Comparison of ENCODE assay signal across 12 cellular contexts in genomic region chr19:42032428-42032827, GRCh38. TPM values are rescaled to one million over a fixed set of nuclear protein-coding genes. Genes with fewer than 3 reads are reported as not detected.
DNase-seq lines count a peak whose midpoint lies in the region; ATAC-seq and TF ChIP-seq lines count a peak whose summit lies in the region.
"Had no signal": no experiment of that assay in that cellular context is flagged by ENCODE, and none has a peak within 500 bp of the region (broad histone marks: within the 10 kb centered on the region; RNA-seq: fewer than 3 reads in every experiment).

No MANE protein-coding gene starts in this region.

- no peak overlapping the region for H3K4me3 ChIP-seq in kidney epithelial cell (ENCODE audit: low read depth, low read length)

- no peaks in the 10 kb centered on the region for H3K27me3 ChIP-seq in kidney epithelial cell (ENCODE audit: control insufficient read depth, insufficient read depth, low read length)

- no peaks in the 10 kb centered on the region for H3K36me3 Mint-ChIP-seq in activated CD4-positive, alpha-beta T cell treated with anti-CD3 and anti-CD28 coated beads for 36 hours (ENCODE audit: low read depth)
- H3K36me3 Mint-ChIP-seq in activated T-helper 2 cell treated with anti-CD3 and anti-CD28 coated beads, Interferon-gamma antibody, Interleukin-2, Interleukin-4, amounts not matched to agents 10 μg/mL and 5 μg/mL and 100 μg/mL, durations not matched to agents 14 hours and 24 hours and 36 hours (ENCODE audit: low read depth) = no peaks in the 10 kb centered on the region

- no peaks in the 10 kb centered on the region for H3K4me1 Mint-ChIP-seq in activated CD4-positive, alpha-beta T cell treated with anti-CD3 and anti-CD28 coated beads for 36 hours
- peaks cover 3% of the 10 kb centered on the region for H3K4me1 Mint-ChIP-seq in activated T-helper 2 cell treated with anti-CD3 and anti-CD28 coated beads, Interferon-gamma antibody, Interleukin-2, Interleukin-4, amounts not matched to agents 10 μg/mL and 5 μg/mL and 100 μg/mL, durations not matched to agents 14 hours and 24 hours and 36 hours (ENCODE audit: low read depth)

- POLR2A ChIA-PET in activated CD4-positive, alpha-beta T cell treated with anti-CD3 and anti-CD28 coated beads for 36 hours (lab: Charles Lee) = no interaction called here

- no peaks in the 10 kb centered on the region for H3K9me3 Mint-ChIP-seq in activated CD4-positive, alpha-beta T cell treated with anti-CD3 and anti-CD28 coated beads for 36 hours (ENCODE audit: low read depth)
- H3K9me3 Mint-ChIP-seq in activated T-helper 2 cell treated with anti-CD3 and anti-CD28 coated beads, Interferon-gamma antibody, Interleukin-2, Interleukin-4, amounts not matched to agents 10 μg/mL and 5 μg/mL and 100 μg/mL, durations not matched to agents 14 hours and 24 hours and 36 hours = no peaks in the 10 kb centered on the region
- H3K9me3 Mint-ChIP-seq: activated T-cell treated with anti-CD3 and anti-CD28 coated beads, Interleukin-2, amount 50 U/mL, for 24 hours; HFFc6 had no signal

- ATAC-seq in activated CD4-positive, alpha-beta T cell treated with anti-CD3 and anti-CD28 coated beads for 36 hours = no peak
- ATAC-seq in GM18861 (IDR thresholded peaks at IDR 0.05; ENCODE audit: unreplicated experiment) = no peak
- ATAC-seq: sciatic nerve had no signal

- intact Hi-C loops in activated CD4-positive, alpha-beta T cell treated with anti-CD3 and anti-CD28 coated beads for 36 hours (cut with DNase I, micrococcal nuclease) = loop anchor here in 1 of 2 experiments (5.0 kb wide), 2 partner anchors 35 to 75 kb away; partner anchors contain the start of gene RABAC1
- intact Hi-C loops in activated T-helper 2 cell treated with anti-CD3 and anti-CD28 coated beads, Interferon-gamma antibody, Interleukin-2, Interleukin-4, amounts not matched to agents 10 μg/mL and 5 μg/mL and 100 μg/mL, durations not matched to agents 14 hours and 24 hours and 36 hours (cut with micrococcal nuclease) = no loop called here

- peak; percentile 98 for DNase-seq in DMS79 treated with DMSO at 0.1 percent for 48 hours (lab: John Stamatoyannopoulos, UW)
- DNase-seq in NCI-H2029 treated with DMSO at 0.1 percent for 48 hours (lab: John Stamatoyannopoulos, UW) = peak; percentile 77
- DNase-seq in kidney epithelial cell (ENCODE audit: low read depth) = peak; percentile 41
- DNase-seq in activated CD4-positive, alpha-beta T cell treated with anti-CD3 and anti-CD28 coated beads for 36 hours = no peak
- no peak for DNase-seq in T1000 (lab: John Stamatoyannopoulos, UW)
- no peak for DNase-seq in activated T-helper 2 cell treated with anti-CD3 and anti-CD28 coated beads, Interferon-gamma antibody, Interleukin-2, Interleukin-4, amounts not matched to agents 10 μg/mL and 5 μg/mL and 100 μg/mL, durations not matched to agents 14 hours and 24 hours and 36 hours (ENCODE audit: low spot score)
- DNase-seq: activated T-cell treated with anti-CD3 and anti-CD28 coated beads, Interleukin-2, amount 50 U/mL, for 24 hours; aorta; HFFc6 had no signal

- H3K4me3 Mint-ChIP-seq in activated CD4-positive, alpha-beta T cell treated with anti-CD3 and anti-CD28 coated beads for 36 hours = no peak overlapping the region
- H3K4me3 Mint-ChIP-seq in activated T-helper 2 cell treated with anti-CD3 and anti-CD28 coated beads, Interferon-gamma antibody, Interleukin-2, Interleukin-4, amounts not matched to agents 10 μg/mL and 5 μg/mL and 100 μg/mL, durations not matched to agents 14 hours and 24 hours and 36 hours (ENCODE audit: low read depth) = no peak overlapping the region
- H3K4me3 Mint-ChIP-seq: activated T-cell treated with anti-CD3 and anti-CD28 coated beads, Interleukin-2, amount 50 U/mL, for 24 hours; HFFc6 had no signal

- no peak overlapping the region for H3K27ac Mint-ChIP-seq in activated CD4-positive, alpha-beta T cell treated with anti-CD3 and anti-CD28 coated beads for 36 hours
- H3K27ac Mint-ChIP-seq in activated T-helper 2 cell treated with anti-CD3 and anti-CD28 coated beads, Interferon-gamma antibody, Interleukin-2, Interleukin-4, amounts not matched to agents 10 μg/mL and 5 μg/mL and 100 μg/mL, durations not matched to agents 14 hours and 24 hours and 36 hours = no peak overlapping the region
- H3K27ac Mint-ChIP-seq: activated T-cell treated with anti-CD3 and anti-CD28 coated beads, Interleukin-2, amount 50 U/mL, for 24 hours; HFFc6 had no signal

- CTCF ChIA-PET in activated CD4-positive, alpha-beta T cell treated with anti-CD3 and anti-CD28 coated beads for 36 hours (lab: Charles Lee) = interaction anchor here (1.8 kb wide), 1 partner anchor 39 kb away, joined by 3 read pairs; no protein-coding TSS in a partner anchor

- H3K36me3 ChIP-seq in kidney epithelial cell (ENCODE audit: control insufficient read depth, insufficient read depth, low read length) = peaks cover 1% of the 10 kb centered on the region

- H3K27me3 Mint-ChIP-seq in activated CD4-positive, alpha-beta T cell treated with anti-CD3 and anti-CD28 coated beads for 36 hours = peaks cover 2% of the 10 kb centered on the region
- peaks cover 4% of the 10 kb centered on the region for H3K27me3 Mint-ChIP-seq in activated T-helper 2 cell treated with anti-CD3 and anti-CD28 coated beads, Interferon-gamma antibody, Interleukin-2, Interleukin-4, amounts not matched to agents 10 μg/mL and 5 μg/mL and 100 μg/mL, durations not matched to agents 14 hours and 24 hours and 36 hours (ENCODE audit: low read depth)

- TF ChIP-seq CTCF in kidney epithelial cell (IDR thresholded peaks at IDR 0.05; ENCODE audit: insufficient read depth, low read length, poor library complexity, severe bottlenecking) = no peak

TF ChIP-seq in PFSK-1, 5 proteins besides CTCF, POLR2A, EP300 and RAD21:
- TF ChIP-seq, protein P1, sequence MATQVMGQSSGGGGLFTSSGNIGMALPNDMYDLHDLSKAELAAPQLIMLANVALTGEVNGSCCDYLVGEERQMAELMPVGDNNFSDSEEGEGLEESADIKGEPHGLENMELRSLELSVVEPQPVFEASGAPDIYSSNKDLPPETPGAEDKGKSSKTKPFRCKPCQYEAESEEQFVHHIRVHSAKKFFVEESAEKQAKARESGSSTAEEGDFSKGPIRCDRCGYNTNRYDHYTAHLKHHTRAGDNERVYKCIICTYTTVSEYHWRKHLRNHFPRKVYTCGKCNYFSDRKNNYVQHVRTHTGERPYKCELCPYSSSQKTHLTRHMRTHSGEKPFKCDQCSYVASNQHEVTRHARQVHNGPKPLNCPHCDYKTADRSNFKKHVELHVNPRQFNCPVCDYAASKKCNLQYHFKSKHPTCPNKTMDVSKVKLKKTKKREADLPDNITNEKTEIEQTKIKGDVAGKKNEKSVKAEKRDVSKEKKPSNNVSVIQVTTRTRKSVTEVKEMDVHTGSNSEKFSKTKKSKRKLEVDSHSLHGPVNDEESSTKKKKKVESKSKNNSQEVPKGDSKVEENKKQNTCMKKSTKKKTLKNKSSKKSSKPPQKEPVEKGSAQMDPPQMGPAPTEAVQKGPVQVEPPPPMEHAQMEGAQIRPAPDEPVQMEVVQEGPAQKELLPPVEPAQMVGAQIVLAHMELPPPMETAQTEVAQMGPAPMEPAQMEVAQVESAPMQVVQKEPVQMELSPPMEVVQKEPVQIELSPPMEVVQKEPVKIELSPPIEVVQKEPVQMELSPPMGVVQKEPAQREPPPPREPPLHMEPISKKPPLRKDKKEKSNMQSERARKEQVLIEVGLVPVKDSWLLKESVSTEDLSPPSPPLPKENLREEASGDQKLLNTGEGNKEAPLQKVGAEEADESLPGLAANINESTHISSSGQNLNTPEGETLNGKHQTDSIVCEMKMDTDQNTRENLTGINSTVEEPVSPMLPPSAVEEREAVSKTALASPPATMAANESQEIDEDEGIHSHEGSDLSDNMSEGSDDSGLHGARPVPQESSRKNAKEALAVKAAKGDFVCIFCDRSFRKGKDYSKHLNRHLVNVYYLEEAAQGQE (IDR thresholded peaks at IDR 0.05; ENCODE audit: insufficient read depth in 1 of 2, low read depth in 2 of 2, low read length in 2 of 2) = peak in 1 of 2 experiments; percentile 50; a peak in 1 of 4 replicates
- TF ChIP-seq FOXP2 (optimal IDR thresholded peaks at IDR 0.05; ENCODE audit: borderline replicate concordance, extremely low read depth, extremely low read length, insufficient read depth) = no peak
- peak; percentile 22; the same call in 1 of the 2 replicates for TF ChIP-seq POLR2AphosphoS5 (IDR thresholded peaks at IDR 0.05; ENCODE audit: low read depth, low read length)
TF ChIP-seq in PFSK-1: peak in this region for 2.

RNA-seq across cellular contexts. Expression of gene GRIK5, which starts 37.6 kb away (rescaled TPM):
- 1.5 TPM for polyA plus RNA-seq in PFSK-1 (2012; ENCODE audit: insufficient read length, low read depth)
- 14.2 and 20.2 TPM in 2 replicates for total RNA-seq in kidney epithelial cell
- 1 to 10 TPM; 1.6 to 1.7 TPM for total RNA-seq in activated CD4-positive, alpha-beta T cell treated with anti-CD3 and anti-CD28 coated beads for 36 hours
- 2.4 and 3.3 TPM in 2 replicates for total RNA-seq in activated T-helper 2 cell treated with anti-CD3 and anti-CD28 coated beads, Interferon-gamma antibody, Interleukin-2, Interleukin-4, amounts not matched to agents 10 μg/mL and 5 μg/mL and 100 μg/mL, durations not matched to agents 14 hours and 24 hours and 36 hours

RNA-seq across cellular contexts. Expression of gene ATP1A3, which starts 38.4 kb away (rescaled TPM):
- polyA plus RNA-seq in PFSK-1 (2012; ENCODE audit: insufficient read length, low read depth) = 0.94 TPM
- 1.4 TPM in 1 of 2 replicates, not detected in the other for total RNA-seq in kidney epithelial cell
- total RNA-seq in activated CD4-positive, alpha-beta T cell treated with anti-CD3 and anti-CD28 coated beads for 36 hours = 1 to 10 TPM; 1.8 TPM
- 0.97 and 1.7 TPM in 2 replicates for total RNA-seq in activated T-helper 2 cell treated with anti-CD3 and anti-CD28 coated beads, Interferon-gamma antibody, Interleukin-2, Interleukin-4, amounts not matched to agents 10 μg/mL and 5 μg/mL and 100 μg/mL, durations not matched to agents 14 hours and 24 hours and 36 hours
- total RNA-seq: aorta had no signal

RNA-seq across cellular contexts. Expression of gene ZNF574, which starts 43.5 kb away (rescaled TPM):
- 24.3 TPM for polyA plus RNA-seq in PFSK-1 (2012; ENCODE audit: insufficient read length, low read depth)
- total RNA-seq in kidney epithelial cell = 17.3 and 27.0 TPM in 2 replicates
- total RNA-seq in activated CD4-positive, alpha-beta T cell treated with anti-CD3 and anti-CD28 coated beads for 36 hours = 10 to 100 TPM; 10.7 to 14.8 TPM
- 15.7 and 16.6 TPM in 2 replicates for total RNA-seq in activated T-helper 2 cell treated with anti-CD3 and anti-CD28 coated beads, Interferon-gamma antibody, Interleukin-2, Interleukin-4, amounts not matched to agents 10 μg/mL and 5 μg/mL and 100 μg/mL, durations not matched to agents 14 hours and 24 hours and 36 hours

Comparison
In these comparisons a context has a peak if more than half of its experiments do, and no peak if none do; other contexts are left out.
1. DNase-seq: peak in DMS79 treated with DMSO at 0.1 percent for 48 hours (single experiment), NCI-H2029 treated with DMSO at 0.1 percent for 48 hours (single experiment) and kidney epithelial cell (single experiment); none in activated CD4-positive, alpha-beta T cell treated with anti-CD3 and anti-CD28 coated beads for 36 hours (single experiment), T1000 (single experiment) and activated T-helper 2 cell treated with anti-CD3 and anti-CD28 coated beads, Interferon-gamma antibody, Interleukin-2, Interleukin-4, amounts not matched to agents 10 μg/mL and 5 μg/mL and 100 μg/mL, durations not matched to agents 14 hours and 24 hours and 36 hours (single experiment).